In genomic region chr3:131743126-131743525, GRCh38 we compare ENCODE assay signal across 31 cellular contexts.
"Had no signal": no experiment of that assay in that cellular context is flagged by ENCODE, and none has a peak within 500 bp of the region (broad histone marks: within the 10 kb centered on the region; RNA-seq: fewer than 3 reads in every experiment).

No MANE protein-coding gene starts in this region.

- H3K4me3 ChIP-seq: adrenal gland, ascending aorta, body of pancreas, breast epithelium, cardiac muscle cell had no signal

- ATAC-seq: activated naive CD4-positive, alpha-beta T cell treated with anti-CD3 and anti-CD28 coated beads, Interleukin-2, amount 50 U/mL, for 72 hours; activated naive CD8-positive, alpha-beta T cell treated with anti-CD3 and anti-CD28 coated beads, Interleukin-2, amount 50 U/mL, for 24 hours; activated T-cell treated with anti-CD3 and anti-CD28 coated beads, Interleukin-2, amount 50 U/mL, for 4 hours; activated T-cell treated with anti-CD3 and anti-CD28 coated beads, Interleukin-2, amount 50 U/mL, for 72 hours; activated T-helper 17 cell treated with anti-CD3 and anti-CD28 coated beads, Interleukin-2, amount 50 U/mL, for 72 hours; body of pancreas had no signal

- H3K9me3 ChIP-seq: adrenal gland, ascending aorta, breast epithelium had no signal

- DNase-seq: activated effector memory CD4-positive, alpha-beta T cell treated with anti-CD3 and anti-CD28 coated beads, Interleukin-2, amount 50 U/mL, for 16 hours; activated effector memory CD4-positive, alpha-beta T cell treated with Interleukin-2 at 50 U/mL for 16 hours; activated gamma-delta T cell; activated gamma-delta T cell treated with Interleukin-2 at 50 U/mL for 16 hours; activated naive CD4-positive, alpha-beta T cell; activated naive CD4-positive, alpha-beta T cell treated with anti-CD3 and anti-CD28 coated beads for 36 hours; activated naive CD4-positive, alpha-beta T cell treated with anti-CD3 and anti-CD28 coated beads, Interleukin-2, amount 10 ng/mL, durations not matched to agents 7 days and 5 days; activated naive CD4-positive, alpha-beta T cell treated with anti-CD3 and anti-CD28 coated beads, Interleukin-2, amount 50 U/mL, for 16 hours; activated naive CD4-positive, alpha-beta T cell treated with Interleukin-2 at 50 U/mL for 16 hours; activated naive CD8-positive, alpha-beta T cell treated with anti-CD3 and anti-CD28 coated beads for 36 hours; activated naive CD8-positive, alpha-beta T cell treated with anti-CD3 and anti-CD28 coated beads, Interleukin-2, amount 10 ng/mL, durations not matched to agents 7 days and 5 days; activated naive CD8-positive, alpha-beta T cell treated with anti-CD3 and anti-CD28 coated beads, Interleukin-2, amount 50 U/mL, for 24 hours; activated T-cell treated with anti-CD3 and anti-CD28 coated beads, Interleukin-2, amount 50 U/mL, for 24 hours; activated T-cell treated with anti-CD3 and anti-CD28 coated beads, Interleukin-2, amount 50 U/mL, for 4 hours; activated T-cell treated with anti-CD3 and anti-CD28 coated beads, Interleukin-2, amount 50 U/mL, for 48 hours; activated T-cell treated with anti-CD3 and anti-CD28 coated beads, Interleukin-2, amount 50 U/mL, for 72 hours; adrenal gland; amniotic stem cell; amygdala; anterior cingulate cortex; aorta; body of pancreas; brain microvascular endothelial cell; caudate nucleus; central memory CD4-positive, alpha-beta T cell; cerebellar nuclear complex had no signal

- H3K4me1 ChIP-seq: adrenal gland, ascending aorta, body of pancreas, breast epithelium had no signal

- H3K36me3 ChIP-seq: adrenal gland, ascending aorta, brain microvascular endothelial cell, breast epithelium, cardiac muscle cell had no signal

- H3K27me3 ChIP-seq: adrenal gland, ascending aorta, body of pancreas, brain microvascular endothelial cell, breast epithelium, cardiac muscle cell had no signal

- H3K27ac ChIP-seq: adrenal gland, ascending aorta, body of pancreas, brain microvascular endothelial cell, breast epithelium, cardiac muscle cell had no signal
